Comparison of ENCODE assay signal across 21 cellular contexts in the genomic region with DNA sequence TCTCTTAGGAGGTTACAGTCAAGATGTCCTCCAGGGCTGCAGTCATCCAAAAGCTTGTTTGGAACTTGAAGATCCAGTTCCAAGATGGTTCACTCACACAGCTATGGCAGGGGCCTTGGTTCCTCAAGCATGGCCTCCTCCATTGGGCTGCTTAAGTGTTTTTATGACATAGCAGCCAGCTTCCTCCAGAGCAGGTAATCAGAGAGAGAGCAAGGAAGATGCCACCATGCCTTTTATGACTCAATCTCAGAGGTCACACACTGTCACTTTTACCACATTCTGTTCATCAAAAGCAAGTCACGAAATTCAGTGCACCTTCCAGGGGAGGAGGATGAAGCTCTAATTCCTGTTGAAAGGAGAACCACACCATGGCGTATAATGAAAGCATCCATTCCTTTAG. TPM values are rescaled to one million over a fixed set of nuclear protein-coding genes. Genes with fewer than 3 reads are reported as not detected.
DNase-seq lines count a peak whose midpoint lies in the region; ATAC-seq and TF ChIP-seq lines count a peak whose summit lies in the region.
"Had no signal": no experiment of that assay in that cellular context is flagged by ENCODE, and none has a peak within 500 bp of the region (broad histone marks: within the 10 kb centered on the region; RNA-seq: fewer than 3 reads in every experiment).

No MANE protein-coding gene starts in this region.

- H3K27ac ChIP-seq in HEK293 (ENCODE audit: extremely low read depth, low read depth, low read length) = no peak overlapping the region

- no peak overlapping the region for H3K27ac Mint-ChIP-seq in activated T-cell treated with anti-CD3 and anti-CD28 coated beads, Interleukin-2, amount 50 U/mL, for 72 hours
- H3K27ac Mint-ChIP-seq: CD4-positive, CD25-positive, alpha-beta regulatory T cell; GM23338 had no signal

- no peaks in the 10 kb centered on the region for H3K36me3 ChIP-seq in HEK293 (ENCODE audit: control insufficient read depth in 2 of 2, insufficient read depth in 1 of 2, low read length in 2 of 2)
- H3K36me3 ChIP-seq: BE2C had no signal

- no peaks in the 10 kb centered on the region for H3K4me1 ChIP-seq in HEK293 (ENCODE audit: control insufficient read depth, insufficient read depth, low read length)

- TF ChIP-seq CTCF in GM12865 (IDR thresholded peaks at IDR 0.05; ENCODE audit: insufficient read depth, low read depth, low read length, missing control alignments) (no peak), HEK293 (tag by site-specific recombination; IDR thresholded peaks at IDR 0.05) (no peak), epithelial cell of esophagus (IDR thresholded peaks at IDR 0.05; ENCODE audit: insufficient read depth, low read depth, low read length, missing control alignments) (no peak)

- H3K27me3 Mint-ChIP-seq in activated T-cell treated with anti-CD3 and anti-CD28 coated beads, Interleukin-2, amount 50 U/mL, for 72 hours (ENCODE audit: low read depth) = no peaks in the 10 kb centered on the region
- H3K27me3 Mint-ChIP-seq: CD8-positive, alpha-beta memory T cell had no signal

- H3K9me3 Mint-ChIP-seq in activated T-cell treated with anti-CD3 and anti-CD28 coated beads, Interleukin-2, amount 50 U/mL, for 72 hours = no peaks in the 10 kb centered on the region
- H3K9me3 Mint-ChIP-seq: CD4-positive, CD25-positive, alpha-beta regulatory T cell; CD8-positive, alpha-beta memory T cell; GM23338 had no signal

- CTCF ChIA-PET in HEK293 (lab: Yijun Ruan, JAX) = interaction anchor here (0.6 to 1.2 kb wide), 7 partner anchors 9 to 70 kb away, joined by 3 to 6 read pairs (median 4); no protein-coding TSS in a partner anchor

- H3K4me3 ChIP-seq in GM12865 (ENCODE audit: low read depth, low read length) (no peak overlapping the region), HEK293 (ENCODE audit: low read depth, low read length) (no peak overlapping the region), epithelial cell of esophagus (ENCODE audit: low read length) (no peak overlapping the region)
- H3K4me3 ChIP-seq: GM23338 had no signal

- POLR2A ChIA-PET in HEK293 (lab: Yijun Ruan, JAX) = interaction anchor here (0.8 kb wide), 1 partner anchor 31 kb away, joined by 4 read pairs; no protein-coding TSS in a partner anchor

- ATAC-seq in activated T-cell treated with anti-CD3 and anti-CD28 coated beads, Interleukin-2, amount 50 U/mL, for 72 hours (replicated peaks in 1 of 2) = peak; percentile 52 to 62
- ATAC-seq in GM21786 (IDR thresholded peaks at IDR 0.05; ENCODE audit: unreplicated experiment) = no peak
- ATAC-seq: GM23338, HCT116 had no signal

- H3K4me3 Mint-ChIP-seq in activated T-cell treated with anti-CD3 and anti-CD28 coated beads, Interleukin-2, amount 50 U/mL, for 72 hours = no peak overlapping the region
- H3K4me3 Mint-ChIP-seq: CD4-positive, CD25-positive, alpha-beta regulatory T cell; CD8-positive, alpha-beta memory T cell; GM23338 had no signal

- no peaks in the 10 kb centered on the region for H3K9me3 ChIP-seq in HEK293 (ENCODE audit: control insufficient read depth, insufficient read depth, low read depth, low read length)
- H3K9me3 ChIP-seq: BE2C had no signal

- no peaks in the 10 kb centered on the region for H3K36me3 Mint-ChIP-seq in activated T-cell treated with anti-CD3 and anti-CD28 coated beads, Interleukin-2, amount 50 U/mL, for 72 hours (ENCODE audit: insufficient read depth in 2 of 2)

- no peak for DNase-seq in activated T-cell treated with anti-CD3 and anti-CD28 coated beads, Interleukin-2, amount 50 U/mL, for 72 hours
- no peak for DNase-seq in activated T-cell treated with anti-CD3 and anti-CD28 coated beads for 4 hours
- DNase-seq in GM12865 (ENCODE audit: low read depth) = peak; percentile 17
- peak; percentile 42 for DNase-seq in epithelial cell of esophagus (ENCODE audit: low read depth)
- DNase-seq in NCI-H2196 treated with DMSO at 0.1 percent for 48 hours (lab: John Stamatoyannopoulos, UW; ENCODE audit: unreplicated experiment) = no peak
- DNase-seq: ACHN; BE2C; C1 segment of cervical spinal cord; CD8-positive, alpha-beta memory T cell; COR-L47; DMS 273 treated with DMSO at 0.1 percent for 48 hours; DMS53; DND-41; EL; IMR-90 had no signal

- peaks cover 20% of the 10 kb centered on the region for H3K4me1 Mint-ChIP-seq in activated T-cell treated with anti-CD3 and anti-CD28 coated beads, Interleukin-2, amount 50 U/mL, for 72 hours (ENCODE audit: low read depth)
- H3K4me1 Mint-ChIP-seq: CD8-positive, alpha-beta memory T cell had no signal

TF ChIP-seq in HEK293, 187 proteins besides CTCF, POLR2A, EP300 and RAD21:
- TF ChIP-seq YY2 (tag by site-specific recombination; IDR thresholded peaks at IDR 0.05) = 0 out of 2 replicates have a peak, but pooled peaks have one; percentile 35
- TF ChIP-seq ZNF23 (tag by site-specific recombination; IDR thresholded peaks at IDR 0.05; ENCODE audit: borderline replicate concordance) = no peak
- no peak for TF ChIP-seq YY1 (tag by site-specific recombination; IDR thresholded peaks at IDR 0.05)
- TF ChIP-seq, protein P1, sequence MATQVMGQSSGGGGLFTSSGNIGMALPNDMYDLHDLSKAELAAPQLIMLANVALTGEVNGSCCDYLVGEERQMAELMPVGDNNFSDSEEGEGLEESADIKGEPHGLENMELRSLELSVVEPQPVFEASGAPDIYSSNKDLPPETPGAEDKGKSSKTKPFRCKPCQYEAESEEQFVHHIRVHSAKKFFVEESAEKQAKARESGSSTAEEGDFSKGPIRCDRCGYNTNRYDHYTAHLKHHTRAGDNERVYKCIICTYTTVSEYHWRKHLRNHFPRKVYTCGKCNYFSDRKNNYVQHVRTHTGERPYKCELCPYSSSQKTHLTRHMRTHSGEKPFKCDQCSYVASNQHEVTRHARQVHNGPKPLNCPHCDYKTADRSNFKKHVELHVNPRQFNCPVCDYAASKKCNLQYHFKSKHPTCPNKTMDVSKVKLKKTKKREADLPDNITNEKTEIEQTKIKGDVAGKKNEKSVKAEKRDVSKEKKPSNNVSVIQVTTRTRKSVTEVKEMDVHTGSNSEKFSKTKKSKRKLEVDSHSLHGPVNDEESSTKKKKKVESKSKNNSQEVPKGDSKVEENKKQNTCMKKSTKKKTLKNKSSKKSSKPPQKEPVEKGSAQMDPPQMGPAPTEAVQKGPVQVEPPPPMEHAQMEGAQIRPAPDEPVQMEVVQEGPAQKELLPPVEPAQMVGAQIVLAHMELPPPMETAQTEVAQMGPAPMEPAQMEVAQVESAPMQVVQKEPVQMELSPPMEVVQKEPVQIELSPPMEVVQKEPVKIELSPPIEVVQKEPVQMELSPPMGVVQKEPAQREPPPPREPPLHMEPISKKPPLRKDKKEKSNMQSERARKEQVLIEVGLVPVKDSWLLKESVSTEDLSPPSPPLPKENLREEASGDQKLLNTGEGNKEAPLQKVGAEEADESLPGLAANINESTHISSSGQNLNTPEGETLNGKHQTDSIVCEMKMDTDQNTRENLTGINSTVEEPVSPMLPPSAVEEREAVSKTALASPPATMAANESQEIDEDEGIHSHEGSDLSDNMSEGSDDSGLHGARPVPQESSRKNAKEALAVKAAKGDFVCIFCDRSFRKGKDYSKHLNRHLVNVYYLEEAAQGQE (tag by site-specific recombination; IDR thresholded peaks at IDR 0.05) = no peak

RNA-seq across cellular contexts. Expression of gene ELAPOR1, which starts 17.1 kb away (rescaled TPM):
- 10 to 100 TPM in 1 of 2 donors, 1 to 10 TPM in 1; 9.4 to 10.2 TPM for total RNA-seq in activated T-cell treated with anti-CD3 and anti-CD28 coated beads, Interleukin-2, amount 50 U/mL, for 72 hours
- total RNA-seq: G401 had no signal

RNA-seq across cellular contexts. Expression of gene TMEM167B, which starts 40.5 kb away (rescaled TPM):
- total RNA-seq in activated T-cell treated with anti-CD3 and anti-CD28 coated beads, Interleukin-2, amount 50 U/mL, for 72 hours = 10 to 100 TPM; 50.2 to 57.1 TPM

RNA-seq across cellular contexts. Expression of gene TAF13, which starts 55.3 kb away (rescaled TPM):
- 10 to 100 TPM; 25.9 to 29.4 TPM for total RNA-seq in activated T-cell treated with anti-CD3 and anti-CD28 coated beads, Interleukin-2, amount 50 U/mL, for 72 hours

Comparison
In these comparisons a context has a peak if more than half of its experiments do, and no peak if none do; other contexts are left out.
1. DNase-seq: peak in GM12865 (single experiment) and epithelial cell of esophagus (single experiment); none in activated T-cell treated with anti-CD3 and anti-CD28 coated beads, Interleukin-2, amount 50 U/mL, for 72 hours (0 of 2), activated T-cell treated with anti-CD3 and anti-CD28 coated beads for 4 hours (single experiment) and NCI-H2196 treated with DMSO at 0.1 percent for 48 hours (single experiment).